Comparison of ENCODE assay signal across 7 cellular contexts in the genomic region with DNA sequence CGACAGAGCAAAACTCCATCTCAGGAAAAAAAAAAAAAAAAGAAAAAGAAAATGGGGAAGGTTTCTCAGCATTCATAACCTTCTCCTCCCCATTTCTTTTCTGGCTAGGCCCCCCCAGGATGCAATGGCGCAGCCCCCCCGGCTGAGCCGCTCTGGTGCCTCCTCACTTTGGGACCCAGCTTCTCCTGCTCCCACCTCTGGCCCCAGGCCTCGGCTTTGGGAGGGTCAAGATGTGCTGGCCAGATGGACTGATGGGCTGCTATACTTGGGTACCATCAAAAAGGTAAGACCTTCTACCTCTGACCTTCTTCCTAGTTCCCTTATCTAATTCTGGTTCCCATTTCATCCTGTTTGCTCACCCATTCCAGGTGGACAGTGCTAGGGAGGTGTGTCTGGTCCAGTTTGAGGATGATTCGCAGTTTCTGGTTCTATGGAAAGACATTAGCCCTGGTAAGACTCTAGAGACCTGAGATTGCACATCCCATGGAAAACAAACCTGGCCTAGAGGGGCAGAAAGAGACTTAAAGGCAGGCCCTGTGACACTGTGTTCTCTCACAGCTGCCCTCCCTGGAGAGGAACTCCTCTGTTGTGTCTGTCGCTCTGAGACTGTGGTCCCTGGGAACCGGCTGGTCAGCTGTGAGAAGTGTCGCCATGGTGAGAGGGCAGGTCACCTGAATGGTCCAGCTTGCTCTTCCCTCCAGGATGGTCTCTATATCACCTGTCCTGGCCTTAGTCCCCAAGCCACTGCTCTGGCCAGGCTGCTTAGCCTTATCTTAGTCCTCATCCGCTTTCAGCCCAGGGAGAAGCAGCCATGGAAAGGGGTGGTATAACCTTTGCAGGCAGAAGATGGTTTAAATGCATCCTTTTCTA. TPM values are rescaled to one million over a fixed set of nuclear protein-coding genes. Genes with fewer than 3 reads are reported as not detected.
A peak's percentile ranks its signal among the peaks of the same experiment; 100 is the strongest.
DNase-seq lines count a peak whose midpoint lies in the region; ATAC-seq and TF ChIP-seq lines count a peak whose summit lies in the region.
"Had no signal": no experiment of that assay in that cellular context is flagged by ENCODE, and none has a peak within 500 bp of the region (broad histone marks: within the 10 kb centered on the region; RNA-seq: fewer than 3 reads in every experiment).

No MANE protein-coding gene starts in this region.

- peaks cover 42% of the 10 kb centered on the region for H3K36me3 Mint-ChIP-seq in central memory CD8-positive, alpha-beta T cell (ENCODE audit: insufficient read depth)

- peaks cover 69% of the 10 kb centered on the region for H3K4me1 Mint-ChIP-seq in central memory CD8-positive, alpha-beta T cell

- no peaks in the 10 kb centered on the region for H3K9me3 ChIP-seq in OCI-LY7 (ENCODE audit: low read length)
- no peaks in the 10 kb centered on the region for H3K9me3 ChIP-seq in smooth muscle cell (replicated peaks; ENCODE audit: low read depth)

- peak overlapping the region; percentile 7 for H3K27ac ChIP-seq in OCI-LY7 (ENCODE audit: low read depth, low read length, poor library complexity, severe bottlenecking)
- H3K27ac ChIP-seq in smooth muscle cell (ENCODE audit: low read depth), result peak overlapping the region; percentile 84

- peaks cover 4% of the 10 kb centered on the region for H3F3A ChIP-seq in smooth muscle cell (ENCODE audit: low read depth)

- no peaks in the 10 kb centered on the region for H3K27me3 Mint-ChIP-seq in central memory CD8-positive, alpha-beta T cell

- H3K9me2 ChIP-seq in OCI-LY7 (ENCODE audit: insufficient read depth, low read length), result no peaks in the 10 kb centered on the region

- DNase-seq in OCI-LY7 (ENCODE audit: low spot score), result no peak
- DNase-seq in central memory CD8-positive, alpha-beta T cell (ENCODE audit: low spot score in 2 of 2), result no peak
- no peak for DNase-seq in smooth muscle cell (lab: John Stamatoyannopoulos, UW; ENCODE audit: unreplicated experiment)
- no peak for DNase-seq in NCI-H345 (lab: John Stamatoyannopoulos, UW)
- DNase-seq: effector CD8-positive, alpha-beta T cell; NCI-H146 had no signal

- no peak overlapping the region for H2AFZ ChIP-seq in OCI-LY7 (ENCODE audit: low read length)
- no peak overlapping the region for H2AFZ ChIP-seq in smooth muscle cell (ENCODE audit: low read depth)

- H3K9ac ChIP-seq in smooth muscle cell (ENCODE audit: low read depth), result no peak overlapping the region

- no peaks in the 10 kb centered on the region for H3K9me3 Mint-ChIP-seq in central memory CD8-positive, alpha-beta T cell

- no peak for TF ChIP-seq CTCF in OCI-LY7 (conservative IDR thresholded peaks at IDR 0.05; ENCODE audit: low read length)
- TF ChIP-seq CTCF in smooth muscle cell (IDR thresholded peaks at IDR 0.05; ENCODE audit: borderline replicate concordance, insufficient read depth, poor library complexity, severe bottlenecking), result no peak

- H3K79me2 ChIP-seq in OCI-LY7 (ENCODE audit: insufficient read depth, low read depth, low read length) (peaks cover 22% of the 10 kb centered on the region; the same call in 1 of the 2 replicates), smooth muscle cell (ENCODE audit: low read depth) (peaks cover 37% of the 10 kb centered on the region)

- H3K4me2 ChIP-seq in OCI-LY7 (ENCODE audit: low read length) (peak overlapping the region; percentile 97; the same call in 1 of the 2 replicates), smooth muscle cell (peak overlapping the region; percentile 98)

- ATAC-seq in central memory CD8-positive, alpha-beta T cell (replicated peaks; ENCODE audit: extremely low read depth, poor library complexity, severe bottlenecking), result no peak
- no peak for ATAC-seq in GM19035 (IDR thresholded peaks at IDR 0.05; ENCODE audit: unreplicated experiment)

- peaks cover 6% of the 10 kb centered on the region; the same call in 1 of the 2 replicates for H4K20me1 ChIP-seq in OCI-LY7 (ENCODE audit: insufficient read depth, low read length)
- H4K20me1 ChIP-seq in smooth muscle cell (ENCODE audit: low read depth), result peaks cover 14% of the 10 kb centered on the region

- intact Hi-C loops in OCI-LY7 (cut with micrococcal nuclease; ENCODE audit: unreplicated experiment), result loop anchor here (5.0 to 10.0 kb wide), 2 partner anchors 100 to 208 kb away; partner anchors contain the start of genes HSD17B8, RING1, RXRB and SLC39A7

- CTCF ChIA-PET in OCI-LY7 (lab: Charles Lee; ENCODE audit: unreplicated experiment), result no interaction called here

- H3K27ac Mint-ChIP-seq in central memory CD8-positive, alpha-beta T cell (ENCODE audit: low read depth), result peak overlapping the region; percentile 95

- BruUV-seq in OCI-LY7 (replicated peaks; lab: Mats Ljungman, UMichigan), result no TSS peak

- H3K36me3 ChIP-seq in OCI-LY7 (ENCODE audit: insufficient read depth, low read length) (peaks cover 63% of the 10 kb centered on the region), smooth muscle cell (ENCODE audit: low read depth) (no peaks in the 10 kb centered on the region)

- WGBS in smooth muscle cell (ENCODE audit: low lambda C conversion rate), result 96% methylated on average over 10 of the region's 10 CpGs

- POLR2A ChIA-PET in OCI-LY7 (lab: Charles Lee), result interaction anchor here (0.6 kb wide), 1 partner anchor 72 kb away, joined by 4 read pairs; no protein-coding TSS in a partner anchor

- H3K4me1 ChIP-seq in OCI-LY7 (ENCODE audit: insufficient read depth, low read length, poor library complexity, severe bottlenecking), result peaks cover 59% of the 10 kb centered on the region
- peaks cover 19% of the 10 kb centered on the region for H3K4me1 ChIP-seq in smooth muscle cell (ENCODE audit: low read depth)

- peak overlapping the region; percentile 81 for H3K4me3 Mint-ChIP-seq in central memory CD8-positive, alpha-beta T cell

- H3K27me3 ChIP-seq in smooth muscle cell (ENCODE audit: low read depth), result no peaks in the 10 kb centered on the region

- H3K4me3 ChIP-seq in OCI-LY7 (ENCODE audit: low read depth, low read length, poor library complexity, severe bottlenecking) (no peak overlapping the region), smooth muscle cell (no peak overlapping the region)

RNA-seq across cellular contexts. Expression of gene PHF1, which starts 1.6 kb away (rescaled TPM):
- 19.9 and 21.4 TPM in 2 replicates for total RNA-seq in OCI-LY7 (2014; rRNA removed; shearing (Covaris generic))
- 30.2 and 35.0 TPM in 2 replicates for total RNA-seq in OCI-LY7 (2022)
- total RNA-seq in smooth muscle cell, result 30.0 and 39.3 TPM in 2 replicates
- polyA plus RNA-seq in smooth muscle cell, result 36.9 and 52.2 TPM in 2 replicates

RNA-seq across cellular contexts. Expression of gene CUTA, which starts 5.5 kb away (rescaled TPM):
- total RNA-seq in OCI-LY7 (2014; rRNA removed; shearing (Covaris generic)), result 147 and 164 TPM in 2 replicates
- total RNA-seq in OCI-LY7 (2022) (165 and 175 TPM in 2 replicates), smooth muscle cell (126 and 173 TPM in 2 replicates)
- polyA plus RNA-seq in smooth muscle cell, result 289 and 298 TPM in 2 replicates

RNA-seq across cellular contexts. Expression of gene SYNGAP1, which starts 7.5 kb away (rescaled TPM):
- total RNA-seq in OCI-LY7 (2014; rRNA removed; shearing (Covaris generic)), result 5.4 and 5.6 TPM in 2 replicates
- total RNA-seq in OCI-LY7 (2022), result 30.7 and 32.3 TPM in 2 replicates
- 8.6 and 10.4 TPM in 2 replicates for total RNA-seq in smooth muscle cell
- 1.9 and 7.9 TPM in 2 replicates for polyA plus RNA-seq in smooth muscle cell

RNA-seq across cellular contexts. Expression of gene KIFC1, which starts 20.8 kb away (rescaled TPM):
- total RNA-seq in OCI-LY7 (2014; rRNA removed; shearing (Covaris generic)), result 133 and 138 TPM in 2 replicates
- total RNA-seq in OCI-LY7 (2022) (167 and 176 TPM in 2 replicates), smooth muscle cell (12.0 and 21.5 TPM in 2 replicates)
- polyA plus RNA-seq in smooth muscle cell, result 2.9 and 8.8 TPM in 2 replicates

RNA-seq across cellular contexts. Expression of gene ZBTB9, which starts 42.0 kb away (rescaled TPM):
- 7.7 and 11.2 TPM in 2 replicates for total RNA-seq in OCI-LY7 (2014; rRNA removed; shearing (Covaris generic))
- total RNA-seq in OCI-LY7 (2022), result 6.8 and 7.3 TPM in 2 replicates
- total RNA-seq in smooth muscle cell, result 7.5 and 11.6 TPM in 2 replicates
- 6.2 and 10.9 TPM in 2 replicates for polyA plus RNA-seq in smooth muscle cell
